9 cellular contexts compared by ENCODE assay signal in the genomic region with DNA sequence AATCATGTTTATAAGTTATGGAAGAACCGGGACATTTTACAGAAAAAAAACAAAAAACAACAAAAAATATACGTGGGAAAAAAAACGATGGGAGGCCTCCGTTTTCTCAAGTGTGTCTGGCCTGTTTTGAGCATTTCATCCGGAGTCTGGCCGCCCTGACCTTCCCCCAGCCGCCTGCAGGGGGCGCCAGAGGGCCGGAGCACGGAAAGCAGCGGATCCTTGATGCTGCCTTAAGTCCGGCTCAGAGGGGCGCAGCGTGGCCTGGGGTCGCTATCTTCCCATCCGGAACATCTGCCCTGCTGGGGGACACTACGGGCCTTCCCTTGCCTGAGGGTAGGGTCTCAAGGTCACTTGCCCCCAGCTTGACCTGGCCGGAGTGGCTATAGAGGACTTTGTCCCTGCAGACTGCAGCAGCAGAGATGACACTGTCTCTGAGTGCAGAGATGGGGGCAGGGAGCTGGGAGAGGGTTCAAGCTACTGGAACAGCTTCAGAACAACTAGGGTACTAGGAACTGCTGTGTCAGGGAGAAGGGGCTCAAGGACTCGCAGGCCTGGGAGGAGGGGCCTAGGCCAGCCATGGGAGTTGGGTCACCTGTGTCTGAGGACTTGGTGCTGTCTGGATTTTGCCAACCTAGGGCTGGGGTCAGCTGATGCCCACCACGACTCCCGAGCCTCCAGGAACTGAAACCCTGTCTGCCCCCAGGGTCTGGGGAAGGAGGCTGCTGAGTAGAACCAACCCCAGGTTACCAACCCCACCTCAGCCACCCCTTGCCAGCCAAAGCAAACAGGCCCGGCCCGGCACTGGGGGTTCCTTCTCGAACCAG. TPM values are rescaled to one million over a fixed set of nuclear protein-coding genes. Genes with fewer than 3 reads are reported as not detected.
DNase-seq lines count a peak whose midpoint lies in the region; ATAC-seq and TF ChIP-seq lines count a peak whose summit lies in the region.
"Had no signal": no experiment of that assay in that cellular context is flagged by ENCODE, and none has a peak within 500 bp of the region (broad histone marks: within the 10 kb centered on the region; RNA-seq: fewer than 3 reads in every experiment).

No MANE protein-coding gene starts in this region.

- peak overlapping the region in 7 of 59 donors; percentile 2 to 33 (median 23) for H3K4me3 ChIP-seq in dorsolateral prefrontal cortex

- no peak overlapping the region for H3K4me3 Mint-ChIP-seq in activated CD4-positive, alpha-beta memory T cell treated with anti-CD3 and anti-CD28 coated beads for 36 hours

- H3K36me3 Mint-ChIP-seq in activated CD4-positive, alpha-beta memory T cell treated with anti-CD3 and anti-CD28 coated beads for 36 hours: peaks cover 17% of the 10 kb centered on the region

- no peaks in the 10 kb centered on the region for H3K9me3 Mint-ChIP-seq in activated CD4-positive, alpha-beta memory T cell treated with anti-CD3 and anti-CD28 coated beads for 36 hours

- H3K27me3 Mint-ChIP-seq in activated CD4-positive, alpha-beta memory T cell treated with anti-CD3 and anti-CD28 coated beads for 36 hours: peaks cover 18% of the 10 kb centered on the region

- POLR2A ChIA-PET in activated CD4-positive, alpha-beta memory T cell treated with anti-CD3 and anti-CD28 coated beads for 36 hours (lab: Charles Lee): interaction anchor here (1.7 kb wide), 1 partner anchor 11 kb away, joined by 5 read pairs; a partner anchor contains a TSS

- peak overlapping the region in 33 of 59 donors; percentile 8 to 78 (median 52) for H3K27ac ChIP-seq in dorsolateral prefrontal cortex

- CTCF ChIA-PET in activated CD4-positive, alpha-beta memory T cell treated with anti-CD3 and anti-CD28 coated beads for 36 hours (lab: Charles Lee): interaction anchor here (0.6 to 4.6 kb wide), 7 partner anchors 8 to 57 kb away, joined by 3 to 23 read pairs (median 11); a partner anchor contains a TSS

- DNase-seq in NCI-H2107 treated with DMSO at 0.1 percent for 48 hours (lab: John Stamatoyannopoulos, UW; ENCODE audit: unreplicated experiment): peak; percentile 12
- DNase-seq in NCI-H2107 (lab: John Stamatoyannopoulos, UW): no peak
- peak; percentile 28 for DNase-seq in NCI-H460 (ENCODE audit: extremely low read depth, low read depth)
- peak; percentile 82 for DNase-seq in activated CD4-positive, alpha-beta memory T cell treated with anti-CD3 and anti-CD28 coated beads for 36 hours
- DNase-seq in dorsolateral prefrontal cortex: peak; percentile 58 to 89 (median 78)
- DNase-seq in lung microvascular endothelial cell (ENCODE audit: low read depth in 2 of 2): peak; percentile 58 to 61
- DNase-seq in stimulated activated CD8-positive, alpha-beta memory T cell treated with anti-CD3 and anti-CD28 coated beads, Interleukin-2, amount 100 ng/mL, for 1 hour (ENCODE audit: low read depth in 2 of 2): peak; percentile 50 to 53

- peaks cover 0 to 25% (median 6%) of the 10 kb centered on the region in 45 donors for H3K27me3 ChIP-seq in dorsolateral prefrontal cortex

- peaks cover 6% of the 10 kb centered on the region for H3K4me1 Mint-ChIP-seq in activated CD4-positive, alpha-beta memory T cell treated with anti-CD3 and anti-CD28 coated beads for 36 hours (ENCODE audit: low read depth)

- TF ChIP-seq CTCF in dorsolateral prefrontal cortex (IDR thresholded peaks at IDR 0.05 in 54 of 56, conservative IDR thresholded peaks at IDR 0.05 in 2 of 56; ENCODE audit: low read depth in 1 of 56, partially characterized antibody in 56 of 56): peak; percentile 93 to 100 (median 98)

- ATAC-seq in HG02588 (IDR thresholded peaks at IDR 0.05; ENCODE audit: unreplicated experiment): no peak

- no peak overlapping the region for H3K27ac Mint-ChIP-seq in activated CD4-positive, alpha-beta memory T cell treated with anti-CD3 and anti-CD28 coated beads for 36 hours

- intact Hi-C loops in activated CD4-positive, alpha-beta memory T cell treated with anti-CD3 and anti-CD28 coated beads for 36 hours (cut with micrococcal nuclease): loop anchor here (1.0 kb wide), 1 partner anchor 47 kb away; no protein-coding TSS in a partner anchor
- intact Hi-C loops in dorsolateral prefrontal cortex (cut with DNase I): loop anchor here (2.0 to 10.0 kb wide), 4 partner anchors 47 to 153 kb away; a partner anchor contains a TSS

RNA-seq across cellular contexts. Expression of a gene that starts 1.8 kb away (rescaled TPM):
- 0.84 and 1.2 TPM in 2 replicates for total RNA-seq in NCI-H460 (2014; rRNA removed; shearing (Covaris generic))
- 1.3 and 2.8 TPM in 2 replicates for polyA plus RNA-seq in NCI-H460 (2014; cell fraction: nucleus; rRNA removed)
- under 1 TPM; 0.44 to 0.48 TPM for total RNA-seq in activated CD4-positive, alpha-beta memory T cell treated with anti-CD3 and anti-CD28 coated beads for 36 hours
- total RNA-seq in dorsolateral prefrontal cortex: 1,000 to 10,000 TPM in 1 of 120 experiments, 100 to 1,000 TPM in 119; 258 to 1,236 (median 470) TPM
- 1.3 and 2.4 TPM in 2 replicates for total RNA-seq in lung microvascular endothelial cell

RNA-seq across cellular contexts. Expression of a gene that starts 10.6 kb away (rescaled TPM):
- total RNA-seq in NCI-H460 (2014; rRNA removed; shearing (Covaris generic)): 6.1 and 9.6 TPM in 2 replicates
- 1.2 and 3.3 TPM in 2 replicates for polyA plus RNA-seq in NCI-H460 (2014; cell fraction: nucleus; rRNA removed)
- total RNA-seq in activated CD4-positive, alpha-beta memory T cell treated with anti-CD3 and anti-CD28 coated beads for 36 hours: 1 to 10 TPM; 1.4 to 2.2 TPM
- total RNA-seq in dorsolateral prefrontal cortex (10 to 100 TPM in 113 of 120 experiments, 1 to 10 TPM in 7; 2.2 to 88.6 (median 22.5) TPM), lung microvascular endothelial cell (0.60 and 1.3 TPM in 2 replicates)

RNA-seq across cellular contexts. Expression of a gene that starts 12.8 kb away (rescaled TPM):
- 43.7 and 60.7 TPM in 2 replicates for total RNA-seq in NCI-H460 (2014; rRNA removed; shearing (Covaris generic))
- 157 and 326 TPM in 2 replicates for polyA plus RNA-seq in NCI-H460 (2014; cell fraction: nucleus; rRNA removed)
- 10 to 100 TPM; 86.4 to 87.1 TPM for total RNA-seq in activated CD4-positive, alpha-beta memory T cell treated with anti-CD3 and anti-CD28 coated beads for 36 hours
- total RNA-seq in dorsolateral prefrontal cortex (10 to 100 TPM; 34.1 to 67.1 (median 47.2) TPM), lung microvascular endothelial cell (31.5 and 33.6 TPM in 2 replicates)

RNA-seq across cellular contexts. Expression of a gene that starts 38.2 kb away (rescaled TPM):
- not detected in 2 replicates for total RNA-seq in NCI-H460 (2014; rRNA removed; shearing (Covaris generic))
- not detected in 2 replicates for polyA plus RNA-seq in NCI-H460 (2014; cell fraction: nucleus; rRNA removed)
- not detected for total RNA-seq in activated CD4-positive, alpha-beta memory T cell treated with anti-CD3 and anti-CD28 coated beads for 36 hours
- total RNA-seq in dorsolateral prefrontal cortex: 1 to 10 TPM in 3 of 120 experiments, not detected in 117; 1.2 to 1.6 (median 1.3) TPM
- total RNA-seq in lung microvascular endothelial cell: not detected in 2 replicates
- total RNA-seq: renal cortical epithelial cell had no signal

RNA-seq across cellular contexts. Expression of a gene that starts 42.0 kb away (rescaled TPM):
- not detected in 2 replicates for total RNA-seq in NCI-H460 (2014; rRNA removed; shearing (Covaris generic))
- polyA plus RNA-seq in NCI-H460 (2014; cell fraction: nucleus; rRNA removed): not detected in 2 replicates
- not detected for total RNA-seq in activated CD4-positive, alpha-beta memory T cell treated with anti-CD3 and anti-CD28 coated beads for 36 hours
- total RNA-seq in dorsolateral prefrontal cortex: 10 to 100 TPM in 73 of 120 experiments, 1 to 10 TPM in 46, not detected in 1; 2.0 to 48.6 (median 11.6) TPM
- not detected in 2 replicates for total RNA-seq in lung microvascular endothelial cell
- total RNA-seq: renal cortical epithelial cell had no signal

Comparison
In these comparisons a context has a peak if more than half of its experiments do, and no peak if none do; other contexts are left out.
1. RNA of a gene that starts 1.8 kb away (total RNA-seq): 258 to 1,236 TPM in dorsolateral prefrontal cortex; 1.3 to 2.4 TPM in lung microvascular endothelial cell, 0.84 to 1.2 TPM in NCI-H460 and 0.44 to 0.48 TPM in activated CD4-positive, alpha-beta memory T cell treated with anti-CD3 and anti-CD28 coated beads for 36 hours; every median in the first group is over 10 times any median in the second.